ENCODE assay signal across 2 cellular contexts in the genomic region with DNA sequence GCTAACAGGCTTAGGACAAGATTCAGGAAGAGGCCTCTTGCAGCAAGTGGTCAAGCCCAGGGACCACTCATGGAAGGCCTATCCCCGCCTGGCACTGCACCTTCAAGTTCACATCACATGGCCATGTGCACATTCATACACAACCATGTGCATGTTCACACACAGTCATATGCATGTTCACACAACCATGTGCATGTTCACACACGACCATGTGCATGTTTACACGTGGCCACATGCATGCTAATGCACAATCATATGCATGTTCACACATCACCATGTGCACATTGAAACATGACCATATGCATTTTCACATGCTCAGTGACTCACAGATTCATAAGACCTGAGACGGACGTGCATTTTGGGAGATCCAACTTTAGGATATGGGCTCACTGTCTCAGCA.
TF ChIP-seq lines count a peak whose summit lies in the region.

No MANE protein-coding gene starts in this region.

TF ChIP-seq in GM12891, 5 proteins besides CTCF, POLR2A, EP300 and RAD21:
- no peak for TF ChIP-seq POLR2AphosphoS5 (IDR thresholded peaks at IDR 0.05; ENCODE audit: low read depth, low read length)
- no peak for TF ChIP-seq PAX5 (IDR thresholded peaks at IDR 0.05; ENCODE audit: insufficient read depth, low read length, severe bottlenecking)
TF ChIP-seq in GM12891: peak in this region for 0.

TF ChIP-seq in endothelial cell of umbilical vein, 7 proteins besides CTCF, POLR2A, EP300 and RAD21:
- no peak for TF ChIP-seq GATA2 (IDR thresholded peaks at IDR 0.05; ENCODE audit: insufficient read depth, insufficient read length, low read depth, low read length)
- TF ChIP-seq, protein P1, sequence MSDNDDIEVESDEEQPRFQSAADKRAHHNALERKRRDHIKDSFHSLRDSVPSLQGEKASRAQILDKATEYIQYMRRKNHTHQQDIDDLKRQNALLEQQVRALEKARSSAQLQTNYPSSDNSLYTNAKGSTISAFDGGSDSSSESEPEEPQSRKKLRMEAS (IDR thresholded peaks at IDR 0.05; ENCODE audit: insufficient read depth, insufficient read length) = peak; percentile 79
- no peak for TF ChIP-seq FOS (IDR thresholded peaks at IDR 0.05; ENCODE audit: borderline replicate concordance, insufficient read depth, low read length)
